1 cellular context compared by ENCODE assay signal in genomic region chr5:141618804-141619554, GRCh38.
TF ChIP-seq lines count a peak whose summit lies in the region.

TSS of gene DIAPH1 (minus strand) at chr5:141619000. CDS start at chr5:141618914, 86 bp downstream.

TF ChIP-seq in K562, 482 proteins besides CTCF, POLR2A, EP300 and RAD21 (continued from another document and continues in another):
- TF ChIP-seq, protein P1, sequence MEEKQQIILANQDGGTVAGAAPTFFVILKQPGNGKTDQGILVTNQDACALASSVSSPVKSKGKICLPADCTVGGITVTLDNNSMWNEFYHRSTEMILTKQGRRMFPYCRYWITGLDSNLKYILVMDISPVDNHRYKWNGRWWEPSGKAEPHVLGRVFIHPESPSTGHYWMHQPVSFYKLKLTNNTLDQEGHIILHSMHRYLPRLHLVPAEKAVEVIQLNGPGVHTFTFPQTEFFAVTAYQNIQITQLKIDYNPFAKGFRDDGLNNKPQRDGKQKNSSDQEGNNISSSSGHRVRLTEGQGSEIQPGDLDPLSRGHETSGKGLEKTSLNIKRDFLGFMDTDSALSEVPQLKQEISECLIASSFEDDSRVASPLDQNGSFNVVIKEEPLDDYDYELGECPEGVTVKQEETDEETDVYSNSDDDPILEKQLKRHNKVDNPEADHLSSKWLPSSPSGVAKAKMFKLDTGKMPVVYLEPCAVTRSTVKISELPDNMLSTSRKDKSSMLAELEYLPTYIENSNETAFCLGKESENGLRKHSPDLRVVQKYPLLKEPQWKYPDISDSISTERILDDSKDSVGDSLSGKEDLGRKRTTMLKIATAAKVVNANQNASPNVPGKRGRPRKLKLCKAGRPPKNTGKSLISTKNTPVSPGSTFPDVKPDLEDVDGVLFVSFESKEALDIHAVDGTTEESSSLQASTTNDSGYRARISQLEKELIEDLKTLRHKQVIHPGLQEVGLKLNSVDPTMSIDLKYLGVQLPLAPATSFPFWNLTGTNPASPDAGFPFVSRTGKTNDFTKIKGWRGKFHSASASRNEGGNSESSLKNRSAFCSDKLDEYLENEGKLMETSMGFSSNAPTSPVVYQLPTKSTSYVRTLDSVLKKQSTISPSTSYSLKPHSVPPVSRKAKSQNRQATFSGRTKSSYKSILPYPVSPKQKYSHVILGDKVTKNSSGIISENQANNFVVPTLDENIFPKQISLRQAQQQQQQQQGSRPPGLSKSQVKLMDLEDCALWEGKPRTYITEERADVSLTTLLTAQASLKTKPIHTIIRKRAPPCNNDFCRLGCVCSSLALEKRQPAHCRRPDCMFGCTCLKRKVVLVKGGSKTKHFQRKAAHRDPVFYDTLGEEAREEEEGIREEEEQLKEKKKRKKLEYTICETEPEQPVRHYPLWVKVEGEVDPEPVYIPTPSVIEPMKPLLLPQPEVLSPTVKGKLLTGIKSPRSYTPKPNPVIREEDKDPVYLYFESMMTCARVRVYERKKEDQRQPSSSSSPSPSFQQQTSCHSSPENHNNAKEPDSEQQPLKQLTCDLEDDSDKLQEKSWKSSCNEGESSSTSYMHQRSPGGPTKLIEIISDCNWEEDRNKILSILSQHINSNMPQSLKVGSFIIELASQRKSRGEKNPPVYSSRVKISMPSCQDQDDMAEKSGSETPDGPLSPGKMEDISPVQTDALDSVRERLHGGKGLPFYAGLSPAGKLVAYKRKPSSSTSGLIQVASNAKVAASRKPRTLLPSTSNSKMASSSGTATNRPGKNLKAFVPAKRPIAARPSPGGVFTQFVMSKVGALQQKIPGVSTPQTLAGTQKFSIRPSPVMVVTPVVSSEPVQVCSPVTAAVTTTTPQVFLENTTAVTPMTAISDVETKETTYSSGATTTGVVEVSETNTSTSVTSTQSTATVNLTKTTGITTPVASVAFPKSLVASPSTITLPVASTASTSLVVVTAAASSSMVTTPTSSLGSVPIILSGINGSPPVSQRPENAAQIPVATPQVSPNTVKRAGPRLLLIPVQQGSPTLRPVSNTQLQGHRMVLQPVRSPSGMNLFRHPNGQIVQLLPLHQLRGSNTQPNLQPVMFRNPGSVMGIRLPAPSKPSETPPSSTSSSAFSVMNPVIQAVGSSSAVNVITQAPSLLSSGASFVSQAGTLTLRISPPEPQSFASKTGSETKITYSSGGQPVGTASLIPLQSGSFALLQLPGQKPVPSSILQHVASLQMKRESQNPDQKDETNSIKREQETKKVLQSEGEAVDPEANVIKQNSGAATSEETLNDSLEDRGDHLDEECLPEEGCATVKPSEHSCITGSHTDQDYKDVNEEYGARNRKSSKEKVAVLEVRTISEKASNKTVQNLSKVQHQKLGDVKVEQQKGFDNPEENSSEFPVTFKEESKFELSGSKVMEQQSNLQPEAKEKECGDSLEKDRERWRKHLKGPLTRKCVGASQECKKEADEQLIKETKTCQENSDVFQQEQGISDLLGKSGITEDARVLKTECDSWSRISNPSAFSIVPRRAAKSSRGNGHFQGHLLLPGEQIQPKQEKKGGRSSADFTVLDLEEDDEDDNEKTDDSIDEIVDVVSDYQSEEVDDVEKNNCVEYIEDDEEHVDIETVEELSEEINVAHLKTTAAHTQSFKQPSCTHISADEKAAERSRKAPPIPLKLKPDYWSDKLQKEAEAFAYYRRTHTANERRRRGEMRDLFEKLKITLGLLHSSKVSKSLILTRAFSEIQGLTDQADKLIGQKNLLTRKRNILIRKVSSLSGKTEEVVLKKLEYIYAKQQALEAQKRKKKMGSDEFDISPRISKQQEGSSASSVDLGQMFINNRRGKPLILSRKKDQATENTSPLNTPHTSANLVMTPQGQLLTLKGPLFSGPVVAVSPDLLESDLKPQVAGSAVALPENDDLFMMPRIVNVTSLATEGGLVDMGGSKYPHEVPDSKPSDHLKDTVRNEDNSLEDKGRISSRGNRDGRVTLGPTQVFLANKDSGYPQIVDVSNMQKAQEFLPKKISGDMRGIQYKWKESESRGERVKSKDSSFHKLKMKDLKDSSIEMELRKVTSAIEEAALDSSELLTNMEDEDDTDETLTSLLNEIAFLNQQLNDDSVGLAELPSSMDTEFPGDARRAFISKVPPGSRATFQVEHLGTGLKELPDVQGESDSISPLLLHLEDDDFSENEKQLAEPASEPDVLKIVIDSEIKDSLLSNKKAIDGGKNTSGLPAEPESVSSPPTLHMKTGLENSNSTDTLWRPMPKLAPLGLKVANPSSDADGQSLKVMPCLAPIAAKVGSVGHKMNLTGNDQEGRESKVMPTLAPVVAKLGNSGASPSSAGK (IDR thresholded peaks at IDR 0.05): peak; percentile 73
- 0 out of 2 replicates have a peak, but pooled peaks have one; percentile 33 for TF ChIP-seq ZFX (CRISPR knock-in tag; IDR thresholded peaks at IDR 0.05)
- TF ChIP-seq CC2D1A (IDR thresholded peaks at IDR 0.05): peak; percentile 60
- peak; percentile 88 for TF ChIP-seq CBFB (CRISPR knock-in tag; IDR thresholded peaks at IDR 0.05)
- TF ChIP-seq PHF20 (IDR thresholded peaks at IDR 0.05; ENCODE audit: partially characterized antibody): peak; percentile 31
- TF ChIP-seq ZNF143 (CRISPR knock-in tag; IDR thresholded peaks at IDR 0.05): no peak; the same call in 1 of the 2 replicates
- TF ChIP-seq, protein P2, sequence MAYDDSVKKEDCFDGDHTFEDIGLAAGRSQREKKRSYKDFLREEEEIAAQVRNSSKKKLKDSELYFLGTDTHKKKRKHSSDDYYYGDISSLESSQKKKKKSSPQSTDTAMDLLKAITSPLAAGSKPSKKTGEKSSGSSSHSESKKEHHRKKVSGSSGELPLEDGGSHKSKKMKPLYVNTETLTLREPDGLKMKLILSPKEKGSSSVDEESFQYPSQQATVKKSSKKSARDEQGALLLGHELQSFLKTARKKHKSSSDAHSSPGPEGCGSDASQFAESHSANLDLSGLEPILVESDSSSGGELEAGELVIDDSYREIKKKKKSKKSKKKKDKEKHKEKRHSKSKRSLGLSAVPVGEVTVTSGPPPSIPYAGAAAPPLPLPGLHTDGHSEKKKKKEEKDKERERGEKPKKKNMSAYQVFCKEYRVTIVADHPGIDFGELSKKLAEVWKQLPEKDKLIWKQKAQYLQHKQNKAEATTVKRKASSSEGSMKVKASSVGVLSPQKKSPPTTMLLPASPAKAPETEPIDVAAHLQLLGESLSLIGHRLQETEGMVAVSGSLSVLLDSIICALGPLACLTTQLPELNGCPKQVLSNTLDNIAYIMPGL (CRISPR knock-in tag; IDR thresholded peaks at IDR 0.05): peak; percentile 48; the same call in 1 of the 2 replicates
- TF ChIP-seq ZNF3 (CRISPR knock-in tag; IDR thresholded peaks at IDR 0.05): no peak
- peak; percentile 88 for TF ChIP-seq GABPA (tag; conservative IDR thresholded peaks at IDR 0.05; ENCODE audit: low read depth)
- TF ChIP-seq, protein P3, sequence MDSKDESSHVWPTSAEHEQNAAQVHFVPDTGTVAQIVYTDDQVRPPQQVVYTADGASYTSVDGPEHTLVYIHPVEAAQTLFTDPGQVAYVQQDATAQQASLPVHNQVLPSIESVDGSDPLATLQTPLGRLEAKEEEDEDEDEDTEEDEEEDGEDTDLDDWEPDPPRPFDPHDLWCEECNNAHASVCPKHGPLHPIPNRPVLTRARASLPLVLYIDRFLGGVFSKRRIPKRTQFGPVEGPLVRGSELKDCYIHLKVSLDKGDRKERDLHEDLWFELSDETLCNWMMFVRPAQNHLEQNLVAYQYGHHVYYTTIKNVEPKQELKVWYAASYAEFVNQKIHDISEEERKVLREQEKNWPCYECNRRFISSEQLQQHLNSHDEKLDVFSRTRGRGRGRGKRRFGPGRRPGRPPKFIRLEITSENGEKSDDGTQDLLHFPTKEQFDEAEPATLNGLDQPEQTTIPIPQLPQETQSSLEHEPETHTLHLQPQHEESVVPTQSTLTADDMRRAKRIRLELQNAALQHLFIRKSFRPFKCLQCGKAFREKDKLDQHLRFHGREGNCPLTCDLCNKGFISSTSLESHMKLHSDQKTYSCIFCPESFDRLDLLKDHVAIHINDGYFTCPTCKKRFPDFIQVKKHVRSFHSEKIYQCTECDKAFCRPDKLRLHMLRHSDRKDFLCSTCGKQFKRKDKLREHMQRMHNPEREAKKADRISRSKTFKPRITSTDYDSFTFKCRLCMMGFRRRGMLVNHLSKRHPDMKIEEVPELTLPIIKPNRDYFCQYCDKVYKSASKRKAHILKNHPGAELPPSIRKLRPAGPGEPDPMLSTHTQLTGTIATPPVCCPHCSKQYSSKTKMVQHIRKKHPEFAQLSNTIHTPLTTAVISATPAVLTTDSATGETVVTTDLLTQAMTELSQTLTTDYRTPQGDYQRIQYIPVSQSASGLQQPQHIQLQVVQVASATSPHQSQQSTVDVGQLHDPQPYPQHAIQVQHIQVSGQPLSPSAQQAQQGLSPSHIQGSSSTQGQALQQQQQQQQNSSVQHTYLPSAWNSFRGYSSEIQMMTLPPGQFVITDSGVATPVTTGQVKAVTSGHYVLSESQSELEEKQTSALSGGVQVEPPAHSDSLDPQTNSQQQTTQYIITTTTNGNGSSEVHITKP (IDR thresholded peaks at IDR 0.05; ENCODE audit: partially characterized antibody): peak; percentile 99
- 0 out of 2 replicates have a peak, but pooled peaks have one; percentile 58 for TF ChIP-seq SMAD3 (CRISPR knock-in tag; conservative IDR thresholded peaks at IDR 0.05)
- TF ChIP-seq, protein P4, sequence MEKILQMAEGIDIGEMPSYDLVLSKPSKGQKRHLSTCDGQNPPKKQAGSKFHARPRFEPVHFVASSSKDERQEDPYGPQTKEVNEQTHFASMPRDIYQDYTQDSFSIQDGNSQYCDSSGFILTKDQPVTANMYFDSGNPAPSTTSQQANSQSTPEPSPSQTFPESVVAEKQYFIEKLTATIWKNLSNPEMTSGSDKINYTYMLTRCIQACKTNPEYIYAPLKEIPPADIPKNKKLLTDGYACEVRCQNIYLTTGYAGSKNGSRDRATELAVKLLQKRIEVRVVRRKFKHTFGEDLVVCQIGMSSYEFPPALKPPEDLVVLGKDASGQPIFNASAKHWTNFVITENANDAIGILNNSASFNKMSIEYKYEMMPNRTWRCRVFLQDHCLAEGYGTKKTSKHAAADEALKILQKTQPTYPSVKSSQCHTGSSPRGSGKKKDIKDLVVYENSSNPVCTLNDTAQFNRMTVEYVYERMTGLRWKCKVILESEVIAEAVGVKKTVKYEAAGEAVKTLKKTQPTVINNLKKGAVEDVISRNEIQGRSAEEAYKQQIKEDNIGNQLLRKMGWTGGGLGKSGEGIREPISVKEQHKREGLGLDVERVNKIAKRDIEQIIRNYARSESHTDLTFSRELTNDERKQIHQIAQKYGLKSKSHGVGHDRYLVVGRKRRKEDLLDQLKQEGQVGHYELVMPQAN (IDR thresholded peaks at IDR 0.05; ENCODE audit: borderline replicate concordance): peak; percentile 85
- no peak for TF ChIP-seq THAP7 (CRISPR knock-in tag; IDR thresholded peaks at IDR 0.05)
- TF ChIP-seq MTA3 (IDR thresholded peaks at IDR 0.05; ENCODE audit: borderline replicate concordance): peak; percentile 73; the same call in 1 of the 2 replicates
- peak in 1 of 2 experiments; percentile 77; a peak in 2 of 4 replicates for TF ChIP-seq FOXA3 (CRISPR knock-in tag; conservative IDR thresholded peaks at IDR 0.05 in 1 of 2, IDR thresholded peaks at IDR 0.05 in 1 of 2)
- 0 out of 2 replicates have a peak, but pooled peaks have one; percentile 52 for TF ChIP-seq FOXJ2 (tag; IDR thresholded peaks at IDR 0.05)
- peak; percentile 91 for TF ChIP-seq PCBP1 (IDR thresholded peaks at IDR 0.05; ENCODE audit: low read depth, low read length, poor library complexity, severe bottlenecking)
- no peak for TF ChIP-seq ZFP1 (CRISPR knock-in tag; IDR thresholded peaks at IDR 0.05)
- TF ChIP-seq AFF4 (CRISPR knock-in tag; IDR thresholded peaks at IDR 0.05): no peak; the same call in 1 of the 2 replicates
- TF ChIP-seq REST (CRISPR knock-in tag; IDR thresholded peaks at IDR 0.05; ENCODE audit: low read depth): peak; percentile 37; the same call in 1 of the 2 replicates
- TF ChIP-seq ZBED1 (IDR thresholded peaks at IDR 0.05): no peak
- TF ChIP-seq ETS2 (tag; IDR thresholded peaks at IDR 0.05; ENCODE audit: borderline replicate concordance, poor library complexity, severe bottlenecking): no peak
